ENCODE assay signal across 8 cellular contexts in genomic region chr11:72736452-72737069, GRCh38. TPM values are rescaled to one million over a fixed set of nuclear protein-coding genes. Genes with fewer than 3 reads are reported as not detected.
DNase-seq lines count a peak whose midpoint lies in the region; ATAC-seq, FAIRE-seq and TF ChIP-seq lines count a peak whose summit lies in the region.

No MANE protein-coding gene starts in this region.

- H3K27ac ChIP-seq in RWPE2 (ENCODE audit: poor library complexity, severe bottlenecking) (peak overlapping the region; percentile 66), left ventricle myocardium inferior (replicated peaks) (peak overlapping the region; percentile 38)

- H3K9me3 ChIP-seq in RWPE2 (ENCODE audit: severe bottlenecking) = no peaks in the 10 kb centered on the region
- no peaks in the 10 kb centered on the region for H3K9me3 ChIP-seq in left ventricle myocardium inferior (replicated peaks)

- no peaks in the 10 kb centered on the region for H3K36me3 ChIP-seq in RWPE2 (ENCODE audit: low read depth)
- peaks cover under 1% of the 10 kb centered on the region for H3K36me3 ChIP-seq in left ventricle myocardium inferior

- H3K27me3 ChIP-seq in RWPE2 (ENCODE audit: insufficient read depth, poor library complexity, severe bottlenecking) = no peaks in the 10 kb centered on the region
- H3K27me3 ChIP-seq in left ventricle myocardium inferior (ENCODE audit: low read depth) = no peaks in the 10 kb centered on the region

- H3K4me1 Mint-ChIP-seq in activated T-helper 2 cell treated with anti-CD3 and anti-CD28 coated beads, Interferon-gamma antibody, Interleukin-2, Interleukin-4, amounts not matched to agents 10 μg/mL and 5 μg/mL and 100 μg/mL, durations not matched to agents 14 hours and 24 hours and 36 hours (ENCODE audit: low read depth) = peaks cover 45% of the 10 kb centered on the region

- TF ChIP-seq CTCF in RWPE2 (IDR thresholded peaks at IDR 0.05; ENCODE audit: poor library complexity, severe bottlenecking) = no peak
- no peak for TF ChIP-seq CTCF in left ventricle myocardium inferior (IDR thresholded peaks at IDR 0.05; ENCODE audit: borderline replicate concordance)

- ATAC-seq in RWPE2 (ENCODE audit: low read depth) (peak; percentile 61), HG03342 (IDR thresholded peaks at IDR 0.05; ENCODE audit: unreplicated experiment) (no peak), GM19351 (IDR thresholded peaks at IDR 0.05; ENCODE audit: unreplicated experiment) (no peak)

- DNase-seq in GM12891 (ENCODE audit: insufficient read length, low spot score) = no peak
- DNase-seq in RWPE2 (ENCODE audit: low spot score) = no peak
- peak; percentile 54 for DNase-seq in activated T-helper 2 cell treated with anti-CD3 and anti-CD28 coated beads, Interferon-gamma antibody, Interleukin-2, Interleukin-4, amounts not matched to agents 10 μg/mL and 5 μg/mL and 100 μg/mL, durations not matched to agents 14 hours and 24 hours and 36 hours (ENCODE audit: low spot score)
- peak; percentile 42 for DNase-seq in left ventricle myocardium inferior
- DNase-seq in stimulated activated CD4-positive, alpha-beta T cell treated with anti-CD3 and anti-CD28 coated beads, Interleukin-1b, Interleukin-23, amount 100 ng/mL, for 4 hours (ENCODE audit: low read depth in 2 of 2) = peak; percentile 37 to 41
- no peak for DNase-seq in NCI-H187 (lab: John Stamatoyannopoulos, UW)

- peak overlapping the region; percentile 49 for H3K4me3 Mint-ChIP-seq in activated T-helper 2 cell treated with anti-CD3 and anti-CD28 coated beads, Interferon-gamma antibody, Interleukin-2, Interleukin-4, amounts not matched to agents 10 μg/mL and 5 μg/mL and 100 μg/mL, durations not matched to agents 14 hours and 24 hours and 36 hours (ENCODE audit: low read depth)

- H3K9me3 Mint-ChIP-seq in activated T-helper 2 cell treated with anti-CD3 and anti-CD28 coated beads, Interferon-gamma antibody, Interleukin-2, Interleukin-4, amounts not matched to agents 10 μg/mL and 5 μg/mL and 100 μg/mL, durations not matched to agents 14 hours and 24 hours and 36 hours = no peaks in the 10 kb centered on the region

- H3K4me3 ChIP-seq in RWPE2 (ENCODE audit: severe bottlenecking) (no peak overlapping the region), left ventricle myocardium inferior (no peak overlapping the region)

- no peak for TF ChIP-seq POLR2A in GM12891 (IDR thresholded peaks at IDR 0.05; ENCODE audit: low read depth, low read length)

- no peaks in the 10 kb centered on the region for H3K27me3 Mint-ChIP-seq in activated T-helper 2 cell treated with anti-CD3 and anti-CD28 coated beads, Interferon-gamma antibody, Interleukin-2, Interleukin-4, amounts not matched to agents 10 μg/mL and 5 μg/mL and 100 μg/mL, durations not matched to agents 14 hours and 24 hours and 36 hours (ENCODE audit: low read depth)

- FAIRE-seq in GM12891 (lab: Jason Lieb, UNC) = peak; percentile 88

- intact Hi-C loops in activated T-helper 2 cell treated with anti-CD3 and anti-CD28 coated beads, Interferon-gamma antibody, Interleukin-2, Interleukin-4, amounts not matched to agents 10 μg/mL and 5 μg/mL and 100 μg/mL, durations not matched to agents 14 hours and 24 hours and 36 hours (cut with micrococcal nuclease) = loop anchor here (1.0 to 5.0 kb wide), 3 partner anchors 14 to 76 kb away; partner anchors contain the start of genes ARAP1 and ATG16L2
- intact Hi-C loops in left ventricle myocardium inferior (cut with micrococcal nuclease) = no loop called here

- H3K27ac Mint-ChIP-seq in activated T-helper 2 cell treated with anti-CD3 and anti-CD28 coated beads, Interferon-gamma antibody, Interleukin-2, Interleukin-4, amounts not matched to agents 10 μg/mL and 5 μg/mL and 100 μg/mL, durations not matched to agents 14 hours and 24 hours and 36 hours = peak overlapping the region; percentile 95

- H3K4me1 ChIP-seq in RWPE2 (ENCODE audit: insufficient read depth, poor library complexity, severe bottlenecking) (peaks cover 54% of the 10 kb centered on the region), left ventricle myocardium inferior (peaks cover 42% of the 10 kb centered on the region)

- peaks cover 7% of the 10 kb centered on the region for H3K36me3 Mint-ChIP-seq in activated T-helper 2 cell treated with anti-CD3 and anti-CD28 coated beads, Interferon-gamma antibody, Interleukin-2, Interleukin-4, amounts not matched to agents 10 μg/mL and 5 μg/mL and 100 μg/mL, durations not matched to agents 14 hours and 24 hours and 36 hours (ENCODE audit: low read depth)

TF ChIP-seq in GM12891, 5 proteins besides CTCF, POLR2A, EP300 and RAD21:
- peak; percentile 89 for TF ChIP-seq SPI1 (IDR thresholded peaks at IDR 0.05; ENCODE audit: low read depth, low read length)
- no peak for TF ChIP-seq PAX5 (IDR thresholded peaks at IDR 0.05; ENCODE audit: insufficient read depth, low read length, severe bottlenecking)

RNA-seq across cellular contexts. Expression of gene ARAP1, which starts 15.6 kb away (rescaled TPM):
- polyA plus RNA-seq in GM12891 (2012; ENCODE audit: low read depth, missing spikeins) = 55.4 TPM
- total RNA-seq in activated T-helper 2 cell treated with anti-CD3 and anti-CD28 coated beads, Interferon-gamma antibody, Interleukin-2, Interleukin-4, amounts not matched to agents 10 μg/mL and 5 μg/mL and 100 μg/mL, durations not matched to agents 14 hours and 24 hours and 36 hours = 95.2 and 96.2 TPM in 2 replicates
- total RNA-seq in left ventricle myocardium inferior = 51.9 TPM

RNA-seq across cellular contexts. Expression of gene STARD10, which starts 57.3 kb away (rescaled TPM):
- polyA plus RNA-seq in GM12891 (2012; ENCODE audit: low read depth, missing spikeins) = 23.1 TPM
- 10.7 and 16.0 TPM in 2 replicates for total RNA-seq in activated T-helper 2 cell treated with anti-CD3 and anti-CD28 coated beads, Interferon-gamma antibody, Interleukin-2, Interleukin-4, amounts not matched to agents 10 μg/mL and 5 μg/mL and 100 μg/mL, durations not matched to agents 14 hours and 24 hours and 36 hours
- 93.6 TPM for total RNA-seq in left ventricle myocardium inferior

Comparison
In these comparisons a context has a peak if more than half of its experiments do, and no peak if none do; other contexts are left out.
1. DNase-seq: peak in activated T-helper 2 cell treated with anti-CD3 and anti-CD28 coated beads, Interferon-gamma antibody, Interleukin-2, Interleukin-4, amounts not matched to agents 10 μg/mL and 5 μg/mL and 100 μg/mL, durations not matched to agents 14 hours and 24 hours and 36 hours (single experiment), left ventricle myocardium inferior (single experiment) and stimulated activated CD4-positive, alpha-beta T cell treated with anti-CD3 and anti-CD28 coated beads, Interleukin-1b, Interleukin-23, amount 100 ng/mL, for 4 hours (2 of 2); none in GM12891 (single experiment), RWPE2 (single experiment) and NCI-H187 (0 of 2).